1 cellular context compared by ENCODE assay signal in the genomic region with DNA sequence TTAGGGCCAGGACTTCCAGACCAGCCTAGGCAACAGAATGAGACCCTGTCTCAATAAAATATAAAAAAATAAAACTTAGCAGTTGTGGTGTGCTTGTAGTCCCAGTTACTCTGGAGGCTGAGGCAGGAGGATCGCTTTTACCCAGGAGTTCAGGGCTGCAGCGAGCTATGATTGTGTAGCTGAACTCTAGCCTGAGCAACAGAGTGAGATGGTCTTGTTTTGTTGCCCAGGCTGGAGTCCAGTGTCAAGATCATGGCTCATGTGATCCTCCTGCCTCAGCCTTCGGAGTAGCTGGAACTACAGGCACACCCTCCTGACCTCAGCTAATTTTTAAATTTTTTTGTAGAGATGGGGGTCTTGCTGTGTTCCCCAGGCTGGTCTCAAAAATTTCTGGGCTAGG.
TF ChIP-seq lines count a peak whose summit lies in the region.

No MANE protein-coding gene starts in this region.

TF ChIP-seq in HCT116, 20 proteins besides CTCF, POLR2A, EP300 and RAD21:
- TF ChIP-seq, protein P1, sequence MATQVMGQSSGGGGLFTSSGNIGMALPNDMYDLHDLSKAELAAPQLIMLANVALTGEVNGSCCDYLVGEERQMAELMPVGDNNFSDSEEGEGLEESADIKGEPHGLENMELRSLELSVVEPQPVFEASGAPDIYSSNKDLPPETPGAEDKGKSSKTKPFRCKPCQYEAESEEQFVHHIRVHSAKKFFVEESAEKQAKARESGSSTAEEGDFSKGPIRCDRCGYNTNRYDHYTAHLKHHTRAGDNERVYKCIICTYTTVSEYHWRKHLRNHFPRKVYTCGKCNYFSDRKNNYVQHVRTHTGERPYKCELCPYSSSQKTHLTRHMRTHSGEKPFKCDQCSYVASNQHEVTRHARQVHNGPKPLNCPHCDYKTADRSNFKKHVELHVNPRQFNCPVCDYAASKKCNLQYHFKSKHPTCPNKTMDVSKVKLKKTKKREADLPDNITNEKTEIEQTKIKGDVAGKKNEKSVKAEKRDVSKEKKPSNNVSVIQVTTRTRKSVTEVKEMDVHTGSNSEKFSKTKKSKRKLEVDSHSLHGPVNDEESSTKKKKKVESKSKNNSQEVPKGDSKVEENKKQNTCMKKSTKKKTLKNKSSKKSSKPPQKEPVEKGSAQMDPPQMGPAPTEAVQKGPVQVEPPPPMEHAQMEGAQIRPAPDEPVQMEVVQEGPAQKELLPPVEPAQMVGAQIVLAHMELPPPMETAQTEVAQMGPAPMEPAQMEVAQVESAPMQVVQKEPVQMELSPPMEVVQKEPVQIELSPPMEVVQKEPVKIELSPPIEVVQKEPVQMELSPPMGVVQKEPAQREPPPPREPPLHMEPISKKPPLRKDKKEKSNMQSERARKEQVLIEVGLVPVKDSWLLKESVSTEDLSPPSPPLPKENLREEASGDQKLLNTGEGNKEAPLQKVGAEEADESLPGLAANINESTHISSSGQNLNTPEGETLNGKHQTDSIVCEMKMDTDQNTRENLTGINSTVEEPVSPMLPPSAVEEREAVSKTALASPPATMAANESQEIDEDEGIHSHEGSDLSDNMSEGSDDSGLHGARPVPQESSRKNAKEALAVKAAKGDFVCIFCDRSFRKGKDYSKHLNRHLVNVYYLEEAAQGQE (IDR thresholded peaks at IDR 0.05; ENCODE audit: low read depth): no peak
- TF ChIP-seq CBX3 (IDR thresholded peaks at IDR 0.05; ENCODE audit: low read depth) (no peak), ZFX (IDR thresholded peaks at IDR 0.05) (no peak), SRF (IDR thresholded peaks at IDR 0.05; ENCODE audit: low read depth) (no peak), SIN3A (IDR thresholded peaks at IDR 0.05; ENCODE audit: low read depth) (no peak), EZH2phosphoT487 (IDR thresholded peaks at IDR 0.05; ENCODE audit: borderline replicate concordance) (no peak), POLR2AphosphoS5 (IDR thresholded peaks at IDR 0.05; ENCODE audit: low read depth, low read length) (no peak), TCF7L2 (IDR thresholded peaks at IDR 0.05; ENCODE audit: borderline replicate concordance, extremely low read depth, insufficient read depth, insufficient read length) (no peak)
TF ChIP-seq in HCT116: peak in this region for 0.
